ENCODE assay signal across 22 cellular contexts in the genomic region with DNA sequence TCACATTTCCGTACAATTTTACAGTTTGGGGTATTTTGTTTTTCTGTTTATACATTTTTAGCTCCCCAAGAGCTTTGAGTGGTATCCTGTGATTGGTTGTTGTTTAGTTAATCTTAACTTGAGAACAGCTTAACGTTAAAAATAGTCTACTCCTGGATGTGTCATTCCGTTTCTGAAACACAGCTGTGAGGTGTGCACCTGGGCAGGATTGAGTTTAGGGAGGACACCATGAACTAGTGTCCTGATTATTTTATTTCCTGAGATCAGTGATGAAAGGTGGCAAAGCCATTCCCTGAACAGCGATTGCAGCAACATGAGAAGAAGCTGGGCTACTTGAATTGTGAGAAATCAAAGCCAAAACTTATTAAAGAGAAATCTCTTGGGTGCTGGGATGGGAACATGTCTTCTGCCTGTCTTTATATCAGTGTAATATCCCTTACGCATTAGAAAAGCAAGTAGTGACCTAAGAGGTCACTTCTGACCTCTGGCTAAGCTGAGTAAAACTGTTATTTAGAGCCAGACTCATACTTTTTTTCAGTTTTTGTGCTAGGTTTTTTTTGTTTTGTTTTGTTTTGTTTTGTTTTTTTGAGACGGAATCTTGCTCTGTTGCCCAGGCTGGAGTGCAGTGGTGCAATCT. TPM values are rescaled to one million over a fixed set of nuclear protein-coding genes. Genes with fewer than 3 reads are reported as not detected.
A peak's percentile ranks its signal among the peaks of the same experiment; 100 is the strongest.
DNase-seq lines count a peak whose midpoint lies in the region; ATAC-seq and TF ChIP-seq lines count a peak whose summit lies in the region.
"Had no signal": no experiment of that assay in that cellular context is flagged by ENCODE, and none has a peak within 500 bp of the region (broad histone marks: within the 10 kb centered on the region; RNA-seq: fewer than 3 reads in every experiment).

No MANE protein-coding gene starts in this region.

- H3K27ac ChIP-seq in HL-60 (replicated peaks): peak overlapping the region; percentile 47
- H3K27ac ChIP-seq: PC-9, SJSA1 had no signal

- no peaks in the 10 kb centered on the region for H3K27me3 ChIP-seq in HL-60 (ENCODE audit: insufficient read depth, poor library complexity, severe bottlenecking)
- H3K27me3 ChIP-seq: SJSA1 had no signal

- H3K4me3 ChIP-seq in HL-60 (replicated peaks; ENCODE audit: insufficient read depth, low read length) (no peak overlapping the region), choroid plexus epithelial cell (ENCODE audit: low read depth, low read length) (no peak overlapping the region)
- H3K4me3 ChIP-seq: HAP-1, PC-9, SJSA1 had no signal

- ATAC-seq in GM21390 (IDR thresholded peaks at IDR 0.05; ENCODE audit: unreplicated experiment): no peak
- ATAC-seq in GM21786 (IDR thresholded peaks at IDR 0.05; ENCODE audit: unreplicated experiment): no peak
- ATAC-seq: HepG2 had no signal

- H3K9me3 Mint-ChIP-seq in osteocyte (ENCODE audit: unreplicated experiment): no peaks in the 10 kb centered on the region
- H3K9me3 Mint-ChIP-seq: CD14-positive monocyte had no signal

- H3K27me3 Mint-ChIP-seq in osteocyte (ENCODE audit: unreplicated experiment): no peaks in the 10 kb centered on the region

- no peak overlapping the region for H3K4me3 Mint-ChIP-seq in osteocyte (ENCODE audit: unreplicated experiment)
- H3K4me3 Mint-ChIP-seq: CD14-positive monocyte had no signal

- DNase-seq in HL-60 (ENCODE audit: low read depth in 1 of 2, low spot score in 1 of 2) (no peak), choroid plexus epithelial cell (ENCODE audit: low read depth) (peak; percentile 16), osteocyte (ENCODE audit: extremely low spot score, unreplicated experiment) (no peak), NCI-H82 (lab: John Stamatoyannopoulos, UW) (no peak)
- no peak for DNase-seq in activated CD4-positive, alpha-beta T cell treated with anti-CD3 and anti-CD28 coated beads for 1 hour
- DNase-seq: DMS153, DND-41, GOT3, NCI-H1105, NCI-H146, NCI-H1930, NCI-H524, NCI-H748 treated with DMSO at 0.1 percent for 48 hours, PC-9, Right ventricle myocardium superior, T-helper 1 cell had no signal

- H3K4me1 Mint-ChIP-seq in osteocyte (ENCODE audit: unreplicated experiment): peaks cover 30% of the 10 kb centered on the region

- H3K36me3 Mint-ChIP-seq in osteocyte (ENCODE audit: unreplicated experiment): peaks cover 18% of the 10 kb centered on the region

- TF ChIP-seq CTCF in HL-60 (IDR thresholded peaks at IDR 0.05; ENCODE audit: insufficient read depth, low read length): no peak
- no peak for TF ChIP-seq CTCF in choroid plexus epithelial cell (conservative IDR thresholded peaks at IDR 0.05; ENCODE audit: low read depth, low read length)
- no peak for TF ChIP-seq CTCF in osteocyte (IDR thresholded peaks at IDR 0.05)

- peak overlapping the region; percentile 4 for H3K27ac Mint-ChIP-seq in osteocyte (ENCODE audit: unreplicated experiment)

RNA-seq across cellular contexts. Expression of a gene that starts 43.4 kb away (rescaled TPM):
- 22.5 and 23.6 TPM in 2 replicates for total RNA-seq in osteocyte
